In the genomic region with DNA sequence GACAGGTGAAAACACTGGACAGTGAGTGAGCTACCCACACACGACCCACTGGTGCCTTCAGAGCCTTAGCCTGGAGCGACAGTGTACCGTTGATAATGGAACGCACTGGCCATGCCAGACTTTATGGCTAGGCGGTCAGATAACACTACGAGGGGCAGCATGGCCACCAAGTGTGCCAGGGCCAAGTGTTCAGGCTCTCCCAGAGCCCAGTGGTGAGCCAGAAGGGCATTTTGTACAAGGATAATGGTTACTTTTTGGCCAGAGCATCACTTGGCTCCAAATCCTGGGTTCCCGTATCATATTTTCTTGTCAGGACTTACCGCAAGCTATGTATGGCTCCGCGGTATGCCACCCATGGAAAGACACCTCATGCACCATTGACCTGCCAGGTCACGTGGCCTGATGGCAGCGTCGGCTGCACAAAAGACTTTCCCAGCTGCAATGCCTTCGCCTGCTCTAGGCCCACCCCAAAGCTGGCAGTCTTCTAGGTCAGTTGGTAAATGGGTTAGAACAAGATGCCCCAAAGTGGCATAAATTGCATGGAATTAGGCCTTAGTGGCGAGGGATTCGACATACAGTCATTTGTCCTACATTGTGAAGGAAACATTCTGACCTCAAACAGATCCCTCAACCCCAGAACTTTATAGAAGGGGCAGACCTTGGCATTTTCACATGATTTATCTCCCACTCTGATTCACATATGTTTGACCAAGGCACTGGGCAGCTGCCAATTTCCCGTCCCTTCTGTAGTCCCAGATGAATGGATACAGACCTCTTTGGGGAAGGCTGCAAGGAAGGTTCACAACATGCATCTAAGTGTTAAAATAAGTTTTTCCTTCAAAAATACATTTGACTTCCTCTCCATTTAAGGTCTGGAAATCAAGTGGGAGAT, we compare ENCODE assay signal across 17 cellular contexts. TPM values are rescaled to one million over a fixed set of nuclear protein-coding genes. Genes with fewer than 3 reads are reported as not detected.
"Had no signal": no experiment of that assay in that cellular context is flagged by ENCODE, and none has a peak within 500 bp of the region (broad histone marks: within the 10 kb centered on the region; RNA-seq: fewer than 3 reads in every experiment).

No MANE protein-coding gene starts in this region.

- H3K36me3 ChIP-seq: colonic mucosa, ovary had no signal

- H3K4me1 ChIP-seq: colonic mucosa had no signal

- H3K4me3 ChIP-seq: colonic mucosa, mucosa of descending colon, ovary had no signal

- ATAC-seq: left colon; mucosa of descending colon; stimulated activated naive B cell treated with anti-CD40 and anti-IgM and Interleukin-4, amounts not matched to agents 10 μg/mL and 1 μg/mL and 100 μg/mL, for 72 hours had no signal

- DNase-seq: activated CD4-positive, alpha-beta memory T cell treated with anti-CD3 and anti-CD28 coated beads for 36 hours; activated gamma-delta T cell; activated T-cell treated with anti-CD3 and anti-CD28 coated beads, Interleukin-2, amount 50 U/mL, for 48 hours; anterior cingulate cortex; colonic mucosa; effector CD8-positive, alpha-beta T cell; left colon; nephron progenitor cell; ovary; retina; stimulated activated CD4-positive, alpha-beta T cell treated with anti-CD3 and anti-CD28 coated beads, Interleukin-2, amount 100 ng/mL, for 24 hours; stimulated activated naive B cell treated with anti-CD40 and anti-IgM and Interleukin-4, amounts not matched to agents 10 μg/mL and 1 μg/mL and 100 μg/mL, for 72 hours; SW 1271; trophoblast cell had no signal

- H3K27me3 ChIP-seq: colonic mucosa, ovary had no signal

- H3K27ac ChIP-seq: colonic mucosa, epithelial cell of prostate, ovary had no signal

- H3K9me3 ChIP-seq: colonic mucosa, mucosa of descending colon, ovary had no signal

RNA-seq across cellular contexts. Expression of gene SLC28A1, which starts 12.2 kb away (rescaled TPM):
- total RNA-seq: activated CD4-positive, alpha-beta memory T cell treated with anti-CD3 and anti-CD28 coated beads for 36 hours; left colon; mucosa of descending colon; subcutaneous adipose tissue had no signal
